ENCODE assay signal across 8 cellular contexts in the genomic region with DNA sequence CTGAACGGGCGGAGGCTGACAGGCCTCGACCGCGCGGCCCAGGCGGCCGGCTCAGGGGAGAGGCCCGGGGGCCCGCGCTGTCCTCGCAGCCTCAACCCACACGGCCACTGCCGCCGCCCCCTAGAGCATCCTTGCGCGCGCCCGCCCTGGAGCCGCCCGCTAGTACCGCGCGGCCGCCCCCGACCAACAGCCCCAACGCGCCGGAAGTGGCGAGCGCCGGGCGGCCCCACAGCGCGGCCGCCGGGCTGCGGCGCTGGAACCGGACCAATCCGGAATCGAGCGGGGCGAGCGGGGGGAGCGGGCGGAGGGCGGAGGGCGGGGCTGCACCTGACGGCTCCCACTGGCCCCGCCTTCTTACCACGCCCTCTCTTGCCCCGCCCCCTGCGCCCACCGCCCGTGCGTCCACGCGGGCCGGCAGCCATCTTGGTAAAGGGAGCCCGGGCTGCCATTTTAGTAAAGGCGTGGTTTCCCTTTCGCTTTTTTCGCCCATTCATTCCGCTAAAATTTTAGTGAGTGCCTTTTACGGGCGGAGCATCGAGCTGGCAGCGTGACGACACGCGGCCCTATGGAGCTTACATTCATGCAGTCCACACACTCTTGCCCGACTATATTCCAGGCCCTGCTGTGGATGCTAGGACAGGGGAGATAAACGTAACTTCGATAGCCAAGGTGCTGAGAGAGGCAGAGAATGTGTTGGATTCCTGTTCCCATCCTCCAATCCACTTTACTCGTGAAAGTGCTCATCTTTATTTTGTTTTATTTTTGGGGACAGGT. TPM values are rescaled to one million over a fixed set of nuclear protein-coding genes. Genes with fewer than 3 reads are reported as not detected.
DNase-seq lines count a peak whose midpoint lies in the region; ATAC-seq, FAIRE-seq and TF ChIP-seq lines count a peak whose summit lies in the region.

A gene with protein sequence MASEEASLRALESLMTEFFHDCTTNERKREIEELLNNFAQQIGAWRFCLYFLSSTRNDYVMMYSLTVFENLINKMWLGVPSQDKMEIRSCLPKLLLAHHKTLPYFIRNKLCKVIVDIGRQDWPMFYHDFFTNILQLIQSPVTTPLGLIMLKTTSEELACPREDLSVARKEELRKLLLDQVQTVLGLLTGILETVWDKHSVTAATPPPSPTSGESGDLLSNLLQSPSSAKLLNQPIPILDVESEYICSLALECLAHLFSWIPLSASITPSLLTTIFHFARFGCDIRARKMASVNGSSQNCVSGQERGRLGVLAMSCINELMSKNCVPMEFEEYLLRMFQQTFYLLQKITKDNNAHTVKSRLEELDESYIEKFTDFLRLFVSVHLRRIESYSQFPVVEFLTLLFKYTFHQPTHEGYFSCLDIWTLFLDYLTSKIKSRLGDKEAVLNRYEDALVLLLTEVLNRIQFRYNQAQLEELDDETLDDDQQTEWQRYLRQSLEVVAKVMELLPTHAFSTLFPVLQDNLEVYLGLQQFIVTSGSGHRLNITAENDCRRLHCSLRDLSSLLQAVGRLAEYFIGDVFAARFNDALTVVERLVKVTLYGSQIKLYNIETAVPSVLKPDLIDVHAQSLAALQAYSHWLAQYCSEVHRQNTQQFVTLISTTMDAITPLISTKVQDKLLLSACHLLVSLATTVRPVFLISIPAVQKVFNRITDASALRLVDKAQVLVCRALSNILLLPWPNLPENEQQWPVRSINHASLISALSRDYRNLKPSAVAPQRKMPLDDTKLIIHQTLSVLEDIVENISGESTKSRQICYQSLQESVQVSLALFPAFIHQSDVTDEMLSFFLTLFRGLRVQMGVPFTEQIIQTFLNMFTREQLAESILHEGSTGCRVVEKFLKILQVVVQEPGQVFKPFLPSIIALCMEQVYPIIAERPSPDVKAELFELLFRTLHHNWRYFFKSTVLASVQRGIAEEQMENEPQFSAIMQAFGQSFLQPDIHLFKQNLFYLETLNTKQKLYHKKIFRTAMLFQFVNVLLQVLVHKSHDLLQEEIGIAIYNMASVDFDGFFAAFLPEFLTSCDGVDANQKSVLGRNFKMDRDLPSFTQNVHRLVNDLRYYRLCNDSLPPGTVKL (minus strand): TSS at position 208 of the 774 bp plus-strand sequence. CDS start 597 bp downstream, outside the sequence.

- H3K9me3 ChIP-seq in HEK293 (ENCODE audit: control insufficient read depth, insufficient read depth, low read depth, low read length) (no peaks in the 10 kb centered on the region), SJSA1 (replicated peaks) (no peaks in the 10 kb centered on the region; the same call in 1 of the 2 replicates), neuron (ENCODE audit: low read length) (no peaks in the 10 kb centered on the region)

- peak within 1 kb of the TSS; percentile 64; the same call in 1 of the 2 replicates for H3K27ac ChIP-seq in HEK293 (ENCODE audit: extremely low read depth, low read depth, low read length)
- peak within 1 kb of the TSS; percentile 92 for H3K27ac ChIP-seq in SJSA1
- H3K27ac ChIP-seq in foreskin keratinocyte = peak within 1 kb of the TSS; percentile 40

- H3K36me3 ChIP-seq in HEK293 (ENCODE audit: control insufficient read depth in 2 of 2, insufficient read depth in 1 of 2, low read length in 2 of 2) = peaks cover 2 to 37% of the 10 kb centered on the region in 2 experiments; a peak in 2 of 3 replicates
- H3K36me3 ChIP-seq in SJSA1 = peaks cover 44% of the 10 kb centered on the region
- peaks cover 25% of the 10 kb centered on the region for H3K36me3 ChIP-seq in neuron (ENCODE audit: insufficient read depth, low read length)

- no peak for TF ChIP-seq CTCF in HEK293 (tag by site-specific recombination; IDR thresholded peaks at IDR 0.05)
- TF ChIP-seq CTCF in foreskin keratinocyte (conservative IDR thresholded peaks at IDR 0.05) = no peak

- H3K4me1 ChIP-seq in HEK293 (ENCODE audit: control insufficient read depth, insufficient read depth, low read length) = no peaks in the 10 kb centered on the region
- peaks cover 27% of the 10 kb centered on the region for H3K4me1 ChIP-seq in SJSA1 (replicated peaks)
- peaks cover 5% of the 10 kb centered on the region for H3K4me1 ChIP-seq in foreskin keratinocyte
- H3K4me1 ChIP-seq in neuron (ENCODE audit: insufficient read depth, low read length) = peaks cover 23% of the 10 kb centered on the region

- peak; percentile 83 for FAIRE-seq in G401.6 (lab: Jason Lieb, UNC)

- POLR2A ChIA-PET in HEK293 (lab: Yijun Ruan, JAX) = interaction anchor here (0.6 to 1.5 kb wide), 2 partner anchors 31 to 99 kb away, joined by 3 to 5 read pairs; no protein-coding TSS in a partner anchor

- CTCF ChIA-PET in HEK293 (lab: Yijun Ruan, JAX) = interaction anchor here (0.6 to 0.7 kb wide), 4 partner anchors 27 to 326 kb away, joined by 3 to 5 read pairs (median 3); no protein-coding TSS in a partner anchor

- H3K27me3 ChIP-seq in SJSA1 (replicated peaks) (no peaks in the 10 kb centered on the region), foreskin keratinocyte (no peaks in the 10 kb centered on the region), neuron (ENCODE audit: insufficient read depth, low read length) (no peaks in the 10 kb centered on the region)

- peak; percentile 75 for ATAC-seq in foreskin keratinocyte

- peak within 1 kb of the TSS; percentile 99 for H2AFZ ChIP-seq in neuron (ENCODE audit: low read depth, low read length)

- DNase-seq in MV-4-11 (lab: John Stamatoyannopoulos, UW) = peak; percentile 87
- DNase-seq in SJSA1 (ENCODE audit: low read depth in 1 of 2, low spot score in 2 of 2) = peak; percentile 93 to 97
- DNase-seq in activated naive CD4-positive, alpha-beta T cell (lab: John Stamatoyannopoulos, UW) = peak; percentile 97 to 99 (median 99)
- peak; percentile 55 to 83 for DNase-seq in foreskin keratinocyte
- peak; percentile 79 for DNase-seq in stromal cell of bone marrow (ENCODE audit: low read depth)

- H3K4me3 ChIP-seq in HEK293 (ENCODE audit: low read depth, low read length) = peak within 1 kb of the TSS; percentile 85
- H3K4me3 ChIP-seq in SJSA1 = peak within 1 kb of the TSS; percentile 93
- H3K4me3 ChIP-seq in neuron (ENCODE audit: low read length) = peak within 1 kb of the TSS; percentile 93

TF ChIP-seq in HEK293, 187 proteins besides CTCF, POLR2A, EP300 and RAD21 (continues in another document):
- TF ChIP-seq ZNF549 (tag by site-specific recombination; IDR thresholded peaks at IDR 0.05) (no peak), ZNF76 (tag by site-specific recombination; IDR thresholded peaks at IDR 0.05; ENCODE audit: borderline replicate concordance, low read depth) (peak; percentile 88), ZFP3 (tag by site-specific recombination; IDR thresholded peaks at IDR 0.05; ENCODE audit: low read depth) (no peak), ZNF621 (tag by site-specific recombination; IDR thresholded peaks at IDR 0.05) (no peak), ZNF223 (tag by site-specific recombination; IDR thresholded peaks at IDR 0.05) (no peak), ZNF24 (tag by site-specific recombination; IDR thresholded peaks at IDR 0.05) (peak; percentile 82), ZNF677 (tag by site-specific recombination; IDR thresholded peaks at IDR 0.05) (no peak), ZNF394 (tag by site-specific recombination; IDR thresholded peaks at IDR 0.05; ENCODE audit: borderline replicate concordance) (peak; percentile 52; the same call in 1 of the 2 replicates), YY2 (tag by site-specific recombination; IDR thresholded peaks at IDR 0.05) (peak; percentile 95), KLF16 (tag by site-specific recombination; IDR thresholded peaks at IDR 0.05) (peak; percentile 86), ZNF664 (tag by site-specific recombination; IDR thresholded peaks at IDR 0.05) (no peak)
- TF ChIP-seq, protein P1, sequence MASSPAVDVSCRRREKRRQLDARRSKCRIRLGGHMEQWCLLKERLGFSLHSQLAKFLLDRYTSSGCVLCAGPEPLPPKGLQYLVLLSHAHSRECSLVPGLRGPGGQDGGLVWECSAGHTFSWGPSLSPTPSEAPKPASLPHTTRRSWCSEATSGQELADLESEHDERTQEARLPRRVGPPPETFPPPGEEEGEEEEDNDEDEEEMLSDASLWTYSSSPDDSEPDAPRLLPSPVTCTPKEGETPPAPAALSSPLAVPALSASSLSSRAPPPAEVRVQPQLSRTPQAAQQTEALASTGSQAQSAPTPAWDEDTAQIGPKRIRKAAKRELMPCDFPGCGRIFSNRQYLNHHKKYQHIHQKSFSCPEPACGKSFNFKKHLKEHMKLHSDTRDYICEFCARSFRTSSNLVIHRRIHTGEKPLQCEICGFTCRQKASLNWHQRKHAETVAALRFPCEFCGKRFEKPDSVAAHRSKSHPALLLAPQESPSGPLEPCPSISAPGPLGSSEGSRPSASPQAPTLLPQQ (tag by site-specific recombination; IDR thresholded peaks at IDR 0.05) = peak; percentile 76
- TF ChIP-seq, protein P2, sequence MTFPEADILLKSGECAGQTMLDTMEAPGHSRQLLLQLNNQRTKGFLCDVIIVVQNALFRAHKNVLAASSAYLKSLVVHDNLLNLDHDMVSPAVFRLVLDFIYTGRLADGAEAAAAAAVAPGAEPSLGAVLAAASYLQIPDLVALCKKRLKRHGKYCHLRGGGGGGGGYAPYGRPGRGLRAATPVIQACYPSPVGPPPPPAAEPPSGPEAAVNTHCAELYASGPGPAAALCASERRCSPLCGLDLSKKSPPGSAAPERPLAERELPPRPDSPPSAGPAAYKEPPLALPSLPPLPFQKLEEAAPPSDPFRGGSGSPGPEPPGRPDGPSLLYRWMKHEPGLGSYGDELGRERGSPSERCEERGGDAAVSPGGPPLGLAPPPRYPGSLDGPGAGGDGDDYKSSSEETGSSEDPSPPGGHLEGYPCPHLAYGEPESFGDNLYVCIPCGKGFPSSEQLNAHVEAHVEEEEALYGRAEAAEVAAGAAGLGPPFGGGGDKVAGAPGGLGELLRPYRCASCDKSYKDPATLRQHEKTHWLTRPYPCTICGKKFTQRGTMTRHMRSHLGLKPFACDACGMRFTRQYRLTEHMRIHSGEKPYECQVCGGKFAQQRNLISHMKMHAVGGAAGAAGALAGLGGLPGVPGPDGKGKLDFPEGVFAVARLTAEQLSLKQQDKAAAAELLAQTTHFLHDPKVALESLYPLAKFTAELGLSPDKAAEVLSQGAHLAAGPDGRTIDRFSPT (tag by site-specific recombination; IDR thresholded peaks at IDR 0.05) = no peak

RNA-seq across cellular contexts. Expression of the gene that starts here (rescaled TPM):
- total RNA-seq in SJSA1 (2014; rRNA removed; shearing (Covaris generic)) = 164 and 347 TPM in 2 replicates
- 113 and 118 TPM in 2 replicates for total RNA-seq in foreskin keratinocyte
- 91.9 and 101 TPM in 2 replicates for polyA plus RNA-seq in foreskin keratinocyte

Comparison
In these comparisons a context has a peak if more than half of its experiments do, and no peak if none do; other contexts are left out.
1. Peak in every context shown above with its lines: DNase-seq, ATAC-seq, H3K4me3 ChIP-seq and H3K27ac ChIP-seq.
2. H3K27ac ChIP-seq: peak in every context shown above with its lines; median percentile 92 in SJSA1; 64 in HEK293; 40 in foreskin keratinocyte.